21 cellular contexts compared by ENCODE assay signal in genomic region chr4:13151178-13151577, GRCh38.
"Had no signal": no experiment of that assay in that cellular context is flagged by ENCODE, and none has a peak within 500 bp of the region (broad histone marks: within the 10 kb centered on the region; RNA-seq: fewer than 3 reads in every experiment).

No MANE protein-coding gene starts in this region.

- DNase-seq: effector CD4-positive, alpha-beta T cell; endodermal cell; erythroblast; foreskin keratinocyte; head of caudate nucleus; mammary epithelial cell; naive thymus-derived CD8-positive, alpha-beta T cell; posterior cingulate gyrus; small intestine; stimulated activated CD4-positive, alpha-beta T cell treated with anti-CD3 and anti-CD28 coated beads, Interleukin-12 subunit alpha, Interleukin-12 subunit beta, amount 100 ng/mL, for 4 hours; stimulated activated naive CD4-positive, alpha-beta T cell; stomach; substantia nigra; upper lobe of left lung; uterus had no signal

- H3K4me1 ChIP-seq: foreskin keratinocyte, right atrium auricular region, stomach, upper lobe of left lung, uterus had no signal

- H3K4me1 Mint-ChIP-seq: naive thymus-derived CD8-positive, alpha-beta T cell had no signal

- H3K36me3 ChIP-seq: neutrophil, right atrium auricular region, stomach, thoracic aorta, upper lobe of left lung, uterus had no signal

- H3K79me2 ChIP-seq: hepatocyte had no signal

- H2AFZ ChIP-seq: hepatocyte had no signal

- H3K4me2 ChIP-seq: hepatocyte had no signal

- H3K27ac ChIP-seq: coronary artery, foreskin keratinocyte, hepatocyte, neutrophil, right atrium auricular region, stomach, thoracic aorta, upper lobe of left lung, uterus had no signal

- H3K4me3 Mint-ChIP-seq: endodermal cell; naive thymus-derived CD8-positive, alpha-beta T cell had no signal

- H3K9me3 ChIP-seq: neutrophil, right atrium auricular region, thoracic aorta, upper lobe of left lung, uterus had no signal

- H3K27me3 ChIP-seq: foreskin keratinocyte, hepatocyte, neutrophil, right atrium auricular region, stomach, upper lobe of left lung, uterus had no signal

- H3K4me3 ChIP-seq: coronary artery, hepatocyte, right atrium auricular region, stomach, thoracic aorta, upper lobe of left lung, uterus had no signal

- H3K27ac Mint-ChIP-seq: endodermal cell; naive thymus-derived CD8-positive, alpha-beta T cell had no signal

- ATAC-seq: foreskin keratinocyte; left lobe of liver; naive thymus-derived CD8-positive, alpha-beta T cell had no signal
